8 cellular contexts compared by ENCODE assay signal in the genomic region with DNA sequence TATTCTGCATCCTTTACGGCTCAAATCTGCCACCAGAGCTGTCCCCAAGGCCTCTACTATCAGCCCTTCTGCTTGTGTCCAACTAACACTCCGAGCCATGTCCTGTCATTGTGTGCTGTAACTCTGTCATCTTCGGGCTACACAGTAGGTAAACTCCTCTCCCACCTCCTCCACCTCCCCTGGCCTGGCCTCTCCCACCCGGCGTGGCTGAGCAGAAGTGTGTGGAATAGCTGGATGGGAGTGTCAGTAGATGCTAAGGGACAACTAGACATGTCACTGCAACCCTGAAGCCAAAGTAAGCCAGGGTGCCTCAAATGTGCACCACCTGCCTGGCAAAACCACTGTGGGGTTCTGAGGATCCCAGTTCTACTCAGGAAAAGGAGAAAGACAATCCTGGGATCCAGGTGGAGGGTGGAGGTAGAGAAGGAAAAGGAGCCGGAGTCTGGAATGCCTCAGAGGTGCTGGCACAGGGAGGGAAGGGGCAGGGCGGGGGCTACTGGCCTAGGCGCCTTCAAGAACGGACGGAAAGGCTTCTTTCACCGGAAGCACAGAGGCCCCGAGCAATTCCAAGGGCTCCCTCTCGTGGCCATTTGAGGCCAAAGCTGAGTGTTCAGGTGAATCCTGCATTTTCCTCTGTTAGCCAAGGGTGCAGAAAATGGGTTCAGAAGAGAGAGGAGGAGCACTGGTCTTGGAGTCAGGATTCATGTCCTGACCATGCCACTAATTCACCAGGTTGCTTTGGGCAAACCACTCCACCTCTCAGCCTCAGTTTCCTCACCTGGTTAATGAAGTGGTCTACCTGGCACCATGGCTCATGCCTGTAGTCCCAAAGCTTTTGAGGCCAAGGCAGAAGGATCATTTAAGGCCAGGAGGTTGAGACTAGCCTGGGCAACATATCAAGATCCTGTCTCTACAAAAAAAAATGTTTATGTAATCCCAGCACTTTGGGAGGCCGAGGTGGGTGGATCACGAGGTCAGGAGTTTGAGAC. TPM values are rescaled to one million over a fixed set of nuclear protein-coding genes. Genes with fewer than 3 reads are reported as not detected.
A peak's percentile ranks its signal among the peaks of the same experiment; 100 is the strongest.
DNase-seq lines count a peak whose midpoint lies in the region; ATAC-seq and TF ChIP-seq lines count a peak whose summit lies in the region.

No MANE protein-coding gene starts in this region.

- H3K27ac ChIP-seq in A673 (ENCODE audit: low read depth, low read length, poor library complexity, severe bottlenecking) (no peak overlapping the region), PC-9 (no peak overlapping the region)

- no peak overlapping the region for H3K4me3 Mint-ChIP-seq in activated T-helper 17 cell treated with anti-CD3 and anti-CD28 coated beads, Interleukin-2, amount 50 U/mL, for 72 hours

- CTCF ChIA-PET in A673 (lab: Charles Lee): interaction anchor here (1.4 kb wide), 1 partner anchor 252 kb away, joined by 4 read pairs; no protein-coding TSS in a partner anchor
- CTCF ChIA-PET in PC-9 (lab: Charles Lee): no interaction called here

- no peaks in the 10 kb centered on the region for H3K9me3 ChIP-seq in A673 (ENCODE audit: low read depth, low read length, poor library complexity, severe bottlenecking)
- H3K9me3 ChIP-seq in PC-9 (ENCODE audit: insufficient read depth, low read depth): no peaks in the 10 kb centered on the region

- peak; percentile 71 for DNase-seq in A673 (ENCODE audit: low spot score)
- DNase-seq in GM13977 (ENCODE audit: low spot score): peak; percentile 85
- peak; percentile 71 for DNase-seq in HuH-7 (ENCODE audit: low spot score)
- DNase-seq in PC-9: peak in 1 of 2 experiments; percentile 2
- no peak for DNase-seq in Right ventricle myocardium inferior (ENCODE audit: missing footprints)
- DNase-seq in retina: peak; percentile 61
- no peak for DNase-seq in occipital lobe (lab: John Stamatoyannopoulos, UW)

- no peaks in the 10 kb centered on the region for H3K4me1 ChIP-seq in A673 (ENCODE audit: insufficient read depth, low read length, poor library complexity, severe bottlenecking)
- H3K4me1 ChIP-seq in PC-9 (replicated peaks; ENCODE audit: insufficient read depth): no peaks in the 10 kb centered on the region

- no peaks in the 10 kb centered on the region for H3K36me3 Mint-ChIP-seq in activated T-helper 17 cell treated with anti-CD3 and anti-CD28 coated beads, Interleukin-2, amount 50 U/mL, for 72 hours (ENCODE audit: low read depth)

- H3K79me2 ChIP-seq in PC-9 (ENCODE audit: low read depth): no peaks in the 10 kb centered on the region

- H3K27ac Mint-ChIP-seq in activated T-helper 17 cell treated with anti-CD3 and anti-CD28 coated beads, Interleukin-2, amount 50 U/mL, for 72 hours: no peak overlapping the region

- H4K20me1 ChIP-seq in PC-9 (ENCODE audit: insufficient read depth): no peaks in the 10 kb centered on the region

- H3K4me1 Mint-ChIP-seq in activated T-helper 17 cell treated with anti-CD3 and anti-CD28 coated beads, Interleukin-2, amount 50 U/mL, for 72 hours: no peaks in the 10 kb centered on the region

- no peak overlapping the region for H3K4me3 ChIP-seq in A673 (ENCODE audit: low read depth, low read length, poor library complexity, severe bottlenecking)
- H3K4me3 ChIP-seq in PC-9: no peak overlapping the region

- no peaks in the 10 kb centered on the region for H3K36me3 ChIP-seq in A673 (ENCODE audit: insufficient read depth, low read length, poor library complexity, severe bottlenecking)
- H3K36me3 ChIP-seq in PC-9 (ENCODE audit: low read depth): no peaks in the 10 kb centered on the region

- POLR2A ChIA-PET in A673 (lab: Charles Lee; ENCODE audit: low non-redundant PET): no interaction called here
- POLR2A ChIA-PET in PC-9 (lab: Charles Lee; ENCODE audit: unreplicated experiment): no interaction called here

- intact Hi-C loops in A673 (cut with micrococcal nuclease; ENCODE audit: unreplicated experiment) (loop anchor here (2.0 kb wide), 1 partner anchor 252 kb away; no protein-coding TSS in a partner anchor), PC-9 (cut with micrococcal nuclease; ENCODE audit: unreplicated experiment) (no loop called here), Right ventricle myocardium inferior (cut with DNase I) (no loop called here)

- no peaks in the 10 kb centered on the region for H3K9me3 Mint-ChIP-seq in activated T-helper 17 cell treated with anti-CD3 and anti-CD28 coated beads, Interleukin-2, amount 50 U/mL, for 72 hours

- no peaks in the 10 kb centered on the region for H3F3A ChIP-seq in PC-9 (ENCODE audit: insufficient read depth, low read depth)

- TF ChIP-seq CTCF in A673 (conservative IDR thresholded peaks at IDR 0.05; ENCODE audit: low read depth, low read length) (peak; percentile 87), GM13977 (IDR thresholded peaks at IDR 0.05; ENCODE audit: extremely low read depth, insufficient read depth, missing control alignments) (peak; percentile 91), PC-9 (conservative IDR thresholded peaks at IDR 0.05) (peak; percentile 69)

- H3K4me2 ChIP-seq in PC-9: no peak overlapping the region

- H3K27me3 Mint-ChIP-seq in activated T-helper 17 cell treated with anti-CD3 and anti-CD28 coated beads, Interleukin-2, amount 50 U/mL, for 72 hours: peaks cover 19% of the 10 kb centered on the region

- no TSS peak for BruUV-seq in A673 (replicated peaks; lab: Mats Ljungman, UMichigan)
- no TSS peak for BruUV-seq in PC-9 (replicated peaks; lab: Mats Ljungman, UMichigan)

- H3K27me3 ChIP-seq in A673 (replicated peaks; ENCODE audit: insufficient read depth, low read depth, low read length, poor library complexity) (peaks cover 15% of the 10 kb centered on the region), PC-9 (ENCODE audit: insufficient read depth, low read depth) (peaks cover 34% of the 10 kb centered on the region)

- H3K9me2 ChIP-seq in PC-9 (ENCODE audit: insufficient read depth): no peaks in the 10 kb centered on the region

- in situ Hi-C loops in GM13977 (cut with MboI; ENCODE audit: low pct_unique_long_range_greater_than_20kb, low sequenced_read_pairs, unreplicated experiment): no loop called here

- ATAC-seq in activated T-helper 17 cell treated with anti-CD3 and anti-CD28 coated beads, Interleukin-2, amount 50 U/mL, for 72 hours (replicated peaks): peak; percentile 75
- ATAC-seq in Right ventricle myocardium inferior: peak; percentile 21

- H2AFZ ChIP-seq in PC-9: no peak overlapping the region

RNA-seq across cellular contexts. Expression of a gene that starts 20.5 kb away (rescaled TPM):
- total RNA-seq in A673 (2021) (not detected in 2 replicates), PC-9 (2021) (not detected in 2 replicates), Right ventricle myocardium inferior (not detected), occipital lobe (3.0 TPM)
- total RNA-seq in activated T-helper 17 cell treated with anti-CD3 and anti-CD28 coated beads, Interleukin-2, amount 50 U/mL, for 72 hours: not detected

Comparison
In these comparisons a context has a peak if more than half of its experiments do, and no peak if none do; other contexts are left out.
1. DNase-seq: peak in A673 (single experiment), GM13977 (single experiment), HuH-7 (single experiment) and retina (single experiment); none in Right ventricle myocardium inferior (single experiment) and occipital lobe (single experiment).
2. Peak in every context shown above with its lines, with median percentiles within 50 percentile points of each other: CTCF ChIP-seq.